In the genomic region with DNA sequence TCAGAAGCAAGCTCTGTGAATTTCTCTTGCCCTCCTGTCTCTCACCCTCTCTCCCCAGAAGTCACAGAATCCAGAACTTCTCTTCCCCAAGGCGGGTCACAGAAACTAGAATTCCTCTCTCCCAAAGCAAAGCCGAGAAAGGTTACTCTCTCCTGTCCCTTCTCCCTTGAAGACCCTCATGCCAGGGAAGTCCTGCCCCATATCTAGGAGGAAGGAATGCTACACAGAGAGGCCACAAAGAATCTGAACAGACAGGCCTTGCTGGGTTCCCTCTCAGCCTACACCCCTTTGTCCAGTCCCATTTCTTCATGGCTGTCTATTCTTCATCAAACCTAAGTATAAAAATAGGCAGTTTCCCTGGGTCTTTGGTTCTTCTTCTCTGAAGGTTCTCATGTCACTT, we compare ENCODE assay signal across 15 cellular contexts. TPM values are rescaled to one million over a fixed set of nuclear protein-coding genes. Genes with fewer than 3 reads are reported as not detected.
DNase-seq lines count a peak whose midpoint lies in the region; ATAC-seq, FAIRE-seq and TF ChIP-seq lines count a peak whose summit lies in the region.
"Had no signal": no experiment of that assay in that cellular context is flagged by ENCODE, and none has a peak within 500 bp of the region (broad histone marks: within the 10 kb centered on the region; RNA-seq: fewer than 3 reads in every experiment).

No MANE protein-coding gene starts in this region.

- CTCF ChIA-PET in A673 (lab: Charles Lee), result no interaction called here

- in situ Hi-C loops in G401 (cut with HindIII; ENCODE audit: low sequenced_read_pairs), result no loop called here

- no peaks in the 10 kb centered on the region for H3K27me3 ChIP-seq in A673 (replicated peaks; ENCODE audit: insufficient read depth, low read depth, low read length, poor library complexity)
- H3K27me3 ChIP-seq: colonic mucosa had no signal

- H3K36me3 Mint-ChIP-seq in activated naive CD8-positive, alpha-beta T cell treated with anti-CD3 and anti-CD28 coated beads for 36 hours, result peaks cover 30% of the 10 kb centered on the region
- peaks cover 0 to 24% (median under 1%) of the 10 kb centered on the region in 3 donors for H3K36me3 Mint-ChIP-seq in naive thymus-derived CD8-positive, alpha-beta T cell

- ATAC-seq in naive thymus-derived CD8-positive, alpha-beta T cell, result no peak
- ATAC-seq in GM21447 (IDR thresholded peaks at IDR 0.05; ENCODE audit: unreplicated experiment) (no peak), omental fat pad (ENCODE audit: low FRiP score) (no peak)
- ATAC-seq: left cardiac atrium had no signal

- POLR2A ChIA-PET in A673 (lab: Charles Lee; ENCODE audit: low non-redundant PET), result no interaction called here
- POLR2A ChIA-PET in naive thymus-derived CD8-positive, alpha-beta T cell (lab: Charles Lee), result interaction anchor here (1.4 to 2.4 kb wide), 4 partner anchors 14 to 31 kb away, joined by 3 to 19 read pairs (median 4); no protein-coding TSS in a partner anchor

- no peak for TF ChIP-seq POLR2A in GM12891 (IDR thresholded peaks at IDR 0.05; ENCODE audit: low read depth, low read length)

- no peaks in the 10 kb centered on the region for H3K9me3 Mint-ChIP-seq in activated naive CD8-positive, alpha-beta T cell treated with anti-CD3 and anti-CD28 coated beads for 36 hours
- no peaks in the 10 kb centered on the region for H3K9me3 Mint-ChIP-seq in naive thymus-derived CD8-positive, alpha-beta T cell

- H3K4me3 ChIP-seq in A673 (ENCODE audit: low read depth, low read length, poor library complexity, severe bottlenecking), result no peak overlapping the region
- H3K4me3 ChIP-seq: colonic mucosa had no signal

- DNase-seq in A673 (ENCODE audit: low spot score), result no peak
- DNase-seq in GM12891 (ENCODE audit: insufficient read length, low spot score), result no peak
- DNase-seq in activated naive CD8-positive, alpha-beta T cell treated with anti-CD3 and anti-CD28 coated beads for 36 hours, result no peak
- DNase-seq in naive thymus-derived CD8-positive, alpha-beta T cell, result no peak
- no peak for DNase-seq in omental fat pad (ENCODE audit: low spot score)
- no peak for DNase-seq in G401 (ENCODE audit: low spot score)
- no peak for DNase-seq in Kasumi-1 (lab: John Stamatoyannopoulos, UW)
- DNase-seq: colonic mucosa, foreskin fibroblast, HCEC 1CT, left cardiac atrium, NCI-H2107, OCI-M1, T1000 had no signal

- H3K27ac Mint-ChIP-seq in activated naive CD8-positive, alpha-beta T cell treated with anti-CD3 and anti-CD28 coated beads for 36 hours, result peak overlapping the region; percentile 87
- H3K27ac Mint-ChIP-seq in naive thymus-derived CD8-positive, alpha-beta T cell, result peak overlapping the region; percentile 81 to 100 (median 94)

- H3K4me3 Mint-ChIP-seq in activated naive CD8-positive, alpha-beta T cell treated with anti-CD3 and anti-CD28 coated beads for 36 hours, result peak overlapping the region; percentile 67
- H3K4me3 Mint-ChIP-seq in naive thymus-derived CD8-positive, alpha-beta T cell, result peak overlapping the region in 9 of 10 donors; percentile 58 to 90 (median 75)

- intact Hi-C loops in A673 (cut with micrococcal nuclease; ENCODE audit: unreplicated experiment), result no loop called here

- no TSS peak for BruUV-seq in A673 (replicated peaks; lab: Mats Ljungman, UMichigan)

- H3K27me3 Mint-ChIP-seq in activated naive CD8-positive, alpha-beta T cell treated with anti-CD3 and anti-CD28 coated beads for 36 hours, result no peaks in the 10 kb centered on the region
- no peaks in the 10 kb centered on the region for H3K27me3 Mint-ChIP-seq in naive thymus-derived CD8-positive, alpha-beta T cell

- peaks cover 11% of the 10 kb centered on the region for H3K36me3 ChIP-seq in A673 (ENCODE audit: insufficient read depth, low read length, poor library complexity, severe bottlenecking)
- H3K36me3 ChIP-seq: colonic mucosa had no signal

- TF ChIP-seq CTCF in A673 (conservative IDR thresholded peaks at IDR 0.05; ENCODE audit: low read depth, low read length), result no peak
- TF ChIP-seq CTCF in omental fat pad (IDR thresholded peaks at IDR 0.05), result no peak

- H3K4me1 Mint-ChIP-seq in activated naive CD8-positive, alpha-beta T cell treated with anti-CD3 and anti-CD28 coated beads for 36 hours, result peaks cover 68% of the 10 kb centered on the region
- peaks cover 46 to 87% (median 80%) of the 10 kb centered on the region in 4 donors for H3K4me1 Mint-ChIP-seq in naive thymus-derived CD8-positive, alpha-beta T cell

- peak overlapping the region; percentile 65 for H3K27ac ChIP-seq in A673 (ENCODE audit: low read depth, low read length, poor library complexity, severe bottlenecking)
- H3K27ac ChIP-seq: colonic mucosa had no signal

- H3K4me1 ChIP-seq in A673 (ENCODE audit: insufficient read depth, low read length, poor library complexity, severe bottlenecking), result peaks cover 51% of the 10 kb centered on the region

- no peak for FAIRE-seq in GM12891 (lab: Jason Lieb, UNC)

- H3K9me3 ChIP-seq in A673 (ENCODE audit: low read depth, low read length, poor library complexity, severe bottlenecking), result no peaks in the 10 kb centered on the region
- H3K9me3 ChIP-seq: colonic mucosa had no signal

TF ChIP-seq in GM12891, 5 proteins besides CTCF, POLR2A, EP300 and RAD21:
- 0 out of 2 replicates have a peak, but pooled peaks have one; percentile 23 for TF ChIP-seq POLR2AphosphoS5 (IDR thresholded peaks at IDR 0.05; ENCODE audit: low read depth, low read length)
- TF ChIP-seq SPI1 (IDR thresholded peaks at IDR 0.05; ENCODE audit: low read depth, low read length), result no peak
- no peak for TF ChIP-seq POU2F2 (IDR thresholded peaks at IDR 0.05; ENCODE audit: low read depth, low read length)
- TF ChIP-seq TAF1 (IDR thresholded peaks at IDR 0.05; ENCODE audit: low read depth, low read length), result no peak

RNA-seq across cellular contexts. Expression of a gene that starts 29.8 kb away (rescaled TPM):
- total RNA-seq in A673 (2021) (331 and 370 TPM in 2 replicates), omental fat pad (10 to 100 TPM; 35.5 to 60.4 (median 47.3) TPM)
- polyA plus RNA-seq in GM12891 (2012; ENCODE audit: low read depth, missing spikeins), result 229 TPM
- 100 to 1,000 TPM; 277 to 295 TPM for total RNA-seq in activated naive CD8-positive, alpha-beta T cell treated with anti-CD3 and anti-CD28 coated beads for 36 hours
- total RNA-seq in naive thymus-derived CD8-positive, alpha-beta T cell, result 100 to 1,000 TPM; 129 to 131 TPM
- 10 to 100 TPM; 81.3 to 88.1 (median 84.3) TPM for polyA plus RNA-seq in naive thymus-derived CD8-positive, alpha-beta T cell
- total RNA-seq in G401 (2014; rRNA removed; shearing (Covaris generic)), result 35.3 and 124 TPM in 2 replicates
